In genomic region chr16:66885491-66885890, GRCh38 we compare ENCODE assay signal across 38 cellular contexts. TPM values are rescaled to one million over a fixed set of nuclear protein-coding genes. Genes with fewer than 3 reads are reported as not detected.
"Had no signal": no experiment of that assay in that cellular context is flagged by ENCODE, and none has a peak within 500 bp of the region (broad histone marks: within the 10 kb centered on the region; RNA-seq: fewer than 3 reads in every experiment).

No MANE protein-coding gene starts in this region.

- H3K4me3 Mint-ChIP-seq: activated CD4-positive, alpha-beta T cell treated with anti-CD3 and anti-CD28 coated beads, Interleukin-2, amount 10 ng/mL, durations not matched to agents 7 days and 5 days; activated CD8-positive, alpha-beta T cell treated with anti-CD3 and anti-CD28 coated beads for 36 hours; activated naive CD8-positive, alpha-beta T cell; activated T-cell treated with anti-CD3 and anti-CD28 coated beads, Interleukin-2, amount 50 U/mL, for 4 hours; memory B cell; natural killer cell treated with Interleukin-12 subunit alpha and Interleukin-12 subunit beta and Interleukin-15 and Interleukin-18, amount 100 ng/mL, for 72 hours had no signal

- H3K27me3 Mint-ChIP-seq: activated CD4-positive, alpha-beta T cell treated with anti-CD3 and anti-CD28 coated beads, Interleukin-2, amount 10 ng/mL, durations not matched to agents 7 days and 5 days; activated CD8-positive, alpha-beta T cell treated with anti-CD3 and anti-CD28 coated beads for 36 hours; activated naive CD8-positive, alpha-beta T cell; memory B cell; natural killer cell treated with Interleukin-12 subunit alpha and Interleukin-12 subunit beta and Interleukin-15 and Interleukin-18, amount 100 ng/mL, for 72 hours; progenitor cell of endocrine pancreas had no signal

- DNase-seq: activated CD4-positive, alpha-beta T cell treated with anti-CD3 and anti-CD28 coated beads, Interleukin-2, amount 10 ng/mL, durations not matched to agents 7 days and 5 days; activated CD4-positive, CD25-positive, alpha-beta regulatory T cell treated with anti-CD3 and anti-CD28 coated beads, Interleukin-2, amount 50 U/mL, for 72 hours; activated CD8-positive, alpha-beta T cell treated with anti-CD3 and anti-CD28 coated beads for 36 hours; activated naive CD4-positive, alpha-beta T cell treated with Interleukin-2 at 50 U/mL for 16 hours; activated T-cell treated with anti-CD3 and anti-CD28 coated beads, Interleukin-2, amount 50 U/mL, for 4 hours; anterior cingulate cortex; body of pancreas; cerebellar nuclear complex; colonic mucosa; effector memory CD4-positive, alpha-beta T cell; hippocampal formation; stimulated activated CD4-positive, alpha-beta T cell treated with anti-CD3 and anti-CD28 coated beads, Interleukin-12 subunit alpha, Interleukin-12 subunit beta, amount 100 ng/mL, for 4 hours; stimulated activated CD4-positive, alpha-beta T cell treated with anti-CD3 and anti-CD28 coated beads, Interleukin-4, amount 100 ng/mL, for 1 hour; stimulated activated naive CD8-positive, alpha-beta T cell treated with anti-CD3 and anti-CD28 coated beads, Interleukin-15, Interleukin-2, amounts not matched to agents 100 U/mL and 50 U/mL, for 24 hours; testis had no signal

- H3K27ac Mint-ChIP-seq: activated CD4-positive, alpha-beta T cell treated with anti-CD3 and anti-CD28 coated beads, Interleukin-2, amount 10 ng/mL, durations not matched to agents 7 days and 5 days; activated CD8-positive, alpha-beta T cell treated with anti-CD3 and anti-CD28 coated beads for 36 hours; activated naive CD8-positive, alpha-beta T cell; memory B cell; natural killer cell treated with Interleukin-12 subunit alpha and Interleukin-12 subunit beta and Interleukin-15 and Interleukin-18, amount 100 ng/mL, for 72 hours; progenitor cell of endocrine pancreas had no signal

- H3K27ac ChIP-seq: body of pancreas, cardiac muscle cell, colonic mucosa, gastroesophageal sphincter, right lobe of liver, testis, vagina, VCaP had no signal

- H3K4me3 ChIP-seq: body of pancreas, cardiac muscle cell, colonic mucosa, gastroesophageal sphincter, right lobe of liver, testis, upper lobe of left lung, vagina had no signal

- H3K9me3 Mint-ChIP-seq: activated CD4-positive, alpha-beta T cell treated with anti-CD3 and anti-CD28 coated beads, Interleukin-2, amount 10 ng/mL, durations not matched to agents 7 days and 5 days; activated CD8-positive, alpha-beta T cell treated with anti-CD3 and anti-CD28 coated beads for 36 hours; activated T-cell treated with anti-CD3 and anti-CD28 coated beads, Interleukin-2, amount 50 U/mL, for 4 hours; memory B cell; natural killer cell treated with Interleukin-12 subunit alpha and Interleukin-12 subunit beta and Interleukin-15 and Interleukin-18, amount 100 ng/mL, for 72 hours had no signal

- H3K27me3 ChIP-seq: body of pancreas, cardiac muscle cell, colonic mucosa, gastroesophageal sphincter, right lobe of liver, testis, upper lobe of left lung, vagina had no signal

- ATAC-seq: activated CD8-positive, alpha-beta T cell treated with anti-CD3 and anti-CD28 coated beads for 36 hours; activated T-cell treated with anti-CD3 and anti-CD28 coated beads, Interleukin-2, amount 50 U/mL, for 4 hours; body of pancreas; gastroesophageal sphincter; left colon; natural killer cell treated with Interleukin-12 subunit alpha and Interleukin-12 subunit beta and Interleukin-15 and Interleukin-18, amount 100 ng/mL, for 72 hours; right lobe of liver; stimulated activated naive CD8-positive, alpha-beta T cell treated with anti-CD3 and anti-CD28 coated beads, Interleukin-15, Interleukin-2, amounts not matched to agents 100 U/mL and 50 U/mL, for 24 hours had no signal

- H3K9me3 ChIP-seq: body of pancreas, colonic mucosa, gastroesophageal sphincter, right lobe of liver, testis, upper lobe of left lung, vagina had no signal

- H3K36me3 Mint-ChIP-seq: activated naive CD8-positive, alpha-beta T cell had no signal

RNA-seq across cellular contexts. Expression of gene CDH16, which starts 33.2 kb away (rescaled TPM):
- total RNA-seq: activated CD4-positive, alpha-beta T cell treated with anti-CD3 and anti-CD28 coated beads, Interleukin-2, amount 10 ng/mL, durations not matched to agents 7 days and 5 days; activated CD8-positive, alpha-beta T cell treated with anti-CD3 and anti-CD28 coated beads for 36 hours; activated T-cell treated with anti-CD3 and anti-CD28 coated beads, Interleukin-2, amount 50 U/mL, for 4 hours; body of pancreas; dermis microvascular lymphatic vessel endothelial cell; endothelial cell of umbilical vein; fibroblast of lung; fibroblast of villous mesenchyme; gastroesophageal sphincter; mononuclear cell; natural killer cell treated with Interleukin-12 subunit alpha and Interleukin-12 subunit beta and Interleukin-15 and Interleukin-18, amount 100 ng/mL, for 72 hours; osteoblast; progenitor cell of endocrine pancreas; skeletal muscle tissue; T-helper 1 cell treated with Interleukin-12 subunit alpha and Interleukin-12 subunit beta and Interleukin-4 antibody, amounts not matched to agents 30 ng/mL and 1 ng/mL, for 36 hours had no signal
- polyA plus RNA-seq: adipose tissue, cardiac muscle cell, endothelial cell of umbilical vein, fibroblast of lung had no signal

RNA-seq across cellular contexts. Expression of gene CA7, which starts 41.3 kb away (rescaled TPM):
- total RNA-seq: activated CD4-positive, alpha-beta T cell treated with anti-CD3 and anti-CD28 coated beads, Interleukin-2, amount 10 ng/mL, durations not matched to agents 7 days and 5 days; body of pancreas; dermis microvascular lymphatic vessel endothelial cell; endothelial cell of umbilical vein; fibroblast of lung; fibroblast of villous mesenchyme; gastroesophageal sphincter; lower leg skin; mononuclear cell; natural killer cell treated with Interleukin-12 subunit alpha and Interleukin-12 subunit beta and Interleukin-15 and Interleukin-18, amount 100 ng/mL, for 72 hours; osteoblast; progenitor cell of endocrine pancreas; renal cortical epithelial cell; right lobe of liver; skeletal muscle tissue; T-helper 1 cell treated with Interleukin-12 subunit alpha and Interleukin-12 subunit beta and Interleukin-4 antibody, amounts not matched to agents 30 ng/mL and 1 ng/mL, for 36 hours; upper lobe of left lung; vagina had no signal
- polyA plus RNA-seq: endothelial cell of umbilical vein, fibroblast of lung, keratinocyte had no signal
